27 cellular contexts compared by ENCODE assay signal in genomic region chr4:119329837-119330620, GRCh38. TPM values are rescaled to one million over a fixed set of nuclear protein-coding genes. Genes with fewer than 3 reads are reported as not detected.
"Had no signal": no experiment of that assay in that cellular context is flagged by ENCODE, and none has a peak within 500 bp of the region (broad histone marks: within the 10 kb centered on the region; RNA-seq: fewer than 3 reads in every experiment).

No MANE protein-coding gene starts in this region.

- H3K27ac ChIP-seq: breast epithelium, coronary artery, esophagus muscularis mucosa, tibial artery had no signal

- H3K36me3 Mint-ChIP-seq: activated CD8-positive, alpha-beta memory T cell treated with anti-CD3 and anti-CD28 coated beads, Interleukin-2, amount 10 ng/mL, durations not matched to agents 7 days and 5 days; activated naive CD4-positive, alpha-beta T cell treated with anti-CD3 and anti-CD28 coated beads, Interleukin-2, amount 50 U/mL, for 24 hours; natural killer cell; T-cell had no signal

- H3K27me3 Mint-ChIP-seq: progenitor cell of endocrine pancreas; stimulated activated naive CD8-positive, alpha-beta T cell treated with anti-CD3 and anti-CD28 coated beads, Interleukin-15, amount 100 ng/mL, for 72 hours had no signal

- DNase-seq: activated CD4-positive, alpha-beta memory T cell treated with anti-CD3 and anti-CD28 coated beads, Interleukin-2, amount 10 ng/mL, durations not matched to agents 7 days and 5 days; activated CD4-positive, alpha-beta T cell treated with anti-CD3 and anti-CD28 coated beads, Interleukin-2, amount 10 ng/mL, durations not matched to agents 24 days and 14 days; activated CD4-positive, CD25-positive, alpha-beta regulatory T cell; activated CD8-positive, alpha-beta memory T cell treated with anti-CD3 and anti-CD28 coated beads, Interleukin-2, amount 10 ng/mL, durations not matched to agents 7 days and 5 days; activated gamma-delta T cell; activated T-cell treated with anti-CD3 and anti-CD28 coated beads for 4 hours; aorta; cerebellar nuclear complex; head of caudate nucleus; islet precursor cell; natural killer cell; retina; stimulated activated CD4-positive, alpha-beta T cell treated with anti-CD3 and anti-CD28 coated beads, Interleukin-4, amount 100 ng/mL, for 24 hours; stimulated activated naive CD8-positive, alpha-beta T cell treated with anti-CD3 and anti-CD28 coated beads, Interleukin-15, amount 100 ng/mL, for 72 hours; T-cell; tibial artery had no signal

- H3K4me3 Mint-ChIP-seq: activated CD4-positive, alpha-beta memory T cell treated with anti-CD3 and anti-CD28 coated beads, Interleukin-2, amount 10 ng/mL, durations not matched to agents 7 days and 5 days; activated CD4-positive, alpha-beta T cell treated with anti-CD3 and anti-CD28 coated beads, Interleukin-2, amount 10 ng/mL, durations not matched to agents 24 days and 14 days; activated CD8-positive, alpha-beta memory T cell treated with anti-CD3 and anti-CD28 coated beads, Interleukin-2, amount 10 ng/mL, durations not matched to agents 7 days and 5 days; activated naive CD4-positive, alpha-beta T cell treated with anti-CD3 and anti-CD28 coated beads, Interleukin-2, amount 50 U/mL, for 24 hours; activated T-helper 1 cell treated with anti-CD3 and anti-CD28 coated beads, Interleukin-12 subunit alpha, Interleukin-12 subunit beta, Interleukin-2, Interleukin-4 antibody, amounts not matched to agents 30 ng/mL and 10 ng/mL and 1 ng/mL, durations not matched to agents 14 hours and 24 hours and 36 hours; natural killer cell; stimulated activated naive CD8-positive, alpha-beta T cell treated with anti-CD3 and anti-CD28 coated beads, Interleukin-15, amount 100 ng/mL, for 72 hours; T-cell; T-helper 2 cell treated with Interferon-gamma antibody and Interleukin-4, amounts not matched to agents 5 μg/mL and 100 μg/mL, for 36 hours had no signal

- H3K27ac Mint-ChIP-seq: activated CD4-positive, alpha-beta memory T cell treated with anti-CD3 and anti-CD28 coated beads, Interleukin-2, amount 10 ng/mL, durations not matched to agents 7 days and 5 days; activated CD4-positive, alpha-beta T cell treated with anti-CD3 and anti-CD28 coated beads, Interleukin-2, amount 10 ng/mL, durations not matched to agents 24 days and 14 days; activated CD8-positive, alpha-beta memory T cell treated with anti-CD3 and anti-CD28 coated beads, Interleukin-2, amount 10 ng/mL, durations not matched to agents 7 days and 5 days; activated naive CD4-positive, alpha-beta T cell treated with anti-CD3 and anti-CD28 coated beads, Interleukin-2, amount 50 U/mL, for 24 hours; activated T-helper 1 cell treated with anti-CD3 and anti-CD28 coated beads, Interleukin-12 subunit alpha, Interleukin-12 subunit beta, Interleukin-2, Interleukin-4 antibody, amounts not matched to agents 30 ng/mL and 10 ng/mL and 1 ng/mL, durations not matched to agents 14 hours and 24 hours and 36 hours; natural killer cell; progenitor cell of endocrine pancreas; T-cell; T-helper 2 cell treated with Interferon-gamma antibody and Interleukin-4, amounts not matched to agents 5 μg/mL and 100 μg/mL, for 36 hours had no signal

- FAIRE-seq: frontal cortex had no signal

- H3K9me3 Mint-ChIP-seq: activated CD4-positive, alpha-beta memory T cell treated with anti-CD3 and anti-CD28 coated beads, Interleukin-2, amount 10 ng/mL, durations not matched to agents 7 days and 5 days; activated naive CD4-positive, alpha-beta T cell treated with anti-CD3 and anti-CD28 coated beads, Interleukin-2, amount 50 U/mL, for 24 hours; activated T-helper 1 cell treated with anti-CD3 and anti-CD28 coated beads, Interleukin-12 subunit alpha, Interleukin-12 subunit beta, Interleukin-2, Interleukin-4 antibody, amounts not matched to agents 30 ng/mL and 10 ng/mL and 1 ng/mL, durations not matched to agents 14 hours and 24 hours and 36 hours; natural killer cell; T-cell; T-helper 2 cell treated with Interferon-gamma antibody and Interleukin-4, amounts not matched to agents 5 μg/mL and 100 μg/mL, for 36 hours had no signal

- ATAC-seq: activated CD8-positive, alpha-beta memory T cell treated with anti-CD3 and anti-CD28 coated beads, Interleukin-2, amount 10 ng/mL, durations not matched to agents 7 days and 5 days; natural killer cell; stimulated activated naive CD8-positive, alpha-beta T cell treated with anti-CD3 and anti-CD28 coated beads, Interleukin-15, amount 100 ng/mL, for 72 hours; T-cell had no signal

- H3K9me3 ChIP-seq: breast epithelium, esophagus muscularis mucosa, tibial artery had no signal

- H3K4me3 ChIP-seq: breast epithelium, coronary artery, esophagus muscularis mucosa, tibial artery had no signal

- H3K4me1 ChIP-seq: breast epithelium, esophagus muscularis mucosa, tibial artery had no signal

- H3K27me3 ChIP-seq: breast epithelium, esophagus muscularis mucosa, tibial artery had no signal

- H3K36me3 ChIP-seq: breast epithelium, esophagus muscularis mucosa, tibial artery had no signal

- H3K4me1 Mint-ChIP-seq: activated CD4-positive, alpha-beta memory T cell treated with anti-CD3 and anti-CD28 coated beads, Interleukin-2, amount 10 ng/mL, durations not matched to agents 7 days and 5 days; activated CD4-positive, alpha-beta T cell treated with anti-CD3 and anti-CD28 coated beads, Interleukin-2, amount 10 ng/mL, durations not matched to agents 24 days and 14 days; activated CD8-positive, alpha-beta memory T cell treated with anti-CD3 and anti-CD28 coated beads, Interleukin-2, amount 10 ng/mL, durations not matched to agents 7 days and 5 days; activated naive CD4-positive, alpha-beta T cell treated with anti-CD3 and anti-CD28 coated beads, Interleukin-2, amount 50 U/mL, for 24 hours; natural killer cell; stimulated activated naive CD8-positive, alpha-beta T cell treated with anti-CD3 and anti-CD28 coated beads, Interleukin-15, amount 100 ng/mL, for 72 hours; T-cell had no signal

RNA-seq across cellular contexts. Expression of gene FABP2, which starts 8.1 kb away (rescaled TPM):
- total RNA-seq: activated CD4-positive, alpha-beta memory T cell treated with anti-CD3 and anti-CD28 coated beads, Interleukin-2, amount 10 ng/mL, durations not matched to agents 7 days and 5 days; activated CD4-positive, alpha-beta T cell treated with anti-CD3 and anti-CD28 coated beads, Interleukin-2, amount 10 ng/mL, durations not matched to agents 24 days and 14 days; activated CD8-positive, alpha-beta memory T cell treated with anti-CD3 and anti-CD28 coated beads, Interleukin-2, amount 10 ng/mL, durations not matched to agents 7 days and 5 days; activated T-helper 1 cell treated with anti-CD3 and anti-CD28 coated beads, Interleukin-12 subunit alpha, Interleukin-12 subunit beta, Interleukin-2, Interleukin-4 antibody, amounts not matched to agents 30 ng/mL and 10 ng/mL and 1 ng/mL, durations not matched to agents 14 hours and 24 hours and 36 hours; aorta; breast epithelium; esophagus muscularis mucosa; frontal cortex; lung microvascular endothelial cell; natural killer cell; osteoblast; progenitor cell of endocrine pancreas; T-cell; ureter had no signal
